In the genomic region with DNA sequence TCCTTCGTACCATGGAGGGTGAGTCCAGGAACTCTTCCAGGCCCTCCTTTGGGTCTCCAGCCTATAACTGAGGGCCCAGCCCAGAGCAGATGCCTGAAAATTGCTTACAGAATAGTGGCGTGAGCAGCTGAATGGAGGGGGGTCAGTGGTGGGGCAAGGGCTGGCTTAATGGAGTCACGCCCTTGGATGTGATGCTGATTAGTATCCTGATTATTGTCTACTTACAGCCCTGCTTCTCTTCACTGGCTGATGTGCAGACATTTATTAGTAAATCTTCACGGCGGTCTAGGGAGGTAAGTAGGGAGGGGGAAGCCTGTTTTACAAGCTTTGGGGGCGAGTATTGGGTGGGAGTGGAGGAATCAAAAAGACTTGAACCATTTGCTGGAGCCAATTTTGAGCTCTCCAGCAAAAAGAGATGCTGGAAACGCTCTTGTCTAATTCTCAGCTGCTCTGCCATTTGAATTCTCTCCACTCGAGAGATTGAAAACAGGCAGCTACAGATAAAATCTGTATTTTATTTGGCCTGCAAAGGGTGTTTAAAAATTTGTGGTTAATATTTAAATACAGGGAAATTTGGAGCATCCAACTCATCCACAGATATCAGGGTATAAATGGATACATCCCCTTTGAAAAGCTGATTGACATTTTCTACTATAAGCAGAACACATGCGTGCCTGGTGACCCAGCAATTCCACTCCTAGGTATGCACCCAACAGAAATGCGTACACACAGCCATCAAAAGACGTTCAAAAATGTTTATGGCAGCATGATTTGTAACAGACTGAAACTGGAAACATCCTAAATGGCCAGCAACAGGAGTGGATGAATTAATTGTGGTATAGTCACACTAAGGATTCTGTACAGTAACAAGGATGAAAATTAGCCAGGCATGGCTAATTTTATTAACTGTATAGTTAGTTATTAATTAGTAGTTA, we compare ENCODE assay signal across 27 cellular contexts. TPM values are rescaled to one million over a fixed set of nuclear protein-coding genes. Genes with fewer than 3 reads are reported as not detected.
DNase-seq lines count a peak whose midpoint lies in the region; ATAC-seq, FAIRE-seq and TF ChIP-seq lines count a peak whose summit lies in the region.
"Had no signal": no experiment of that assay in that cellular context is flagged by ENCODE, and none has a peak within 500 bp of the region (broad histone marks: within the 10 kb centered on the region; RNA-seq: fewer than 3 reads in every experiment).

No MANE protein-coding gene starts in this region.

- H3K79me1 ChIP-seq in trophoblast cell (ENCODE audit: low read length) = no peaks in the 10 kb centered on the region

- H3K27me3 ChIP-seq in BE2C (no peaks in the 10 kb centered on the region), K562 (ENCODE audit: control insufficient read depth in 2 of 2, insufficient read depth in 2 of 2, low read length in 2 of 2) (peaks cover 14 to 21% of the 10 kb centered on the region in 2 experiments; a peak in 3 of 5 replicates), trophoblast cell (ENCODE audit: insufficient read depth, low read length) (no peaks in the 10 kb centered on the region)
- H3K27me3 ChIP-seq: BLaER1 treated with 17β-estradiol and CSF1 and Interleukin-3, amounts not matched to agents 10 nM and 100 nM; SJSA1 had no signal

- TF ChIP-seq POLR2A in K562 (conservative IDR thresholded peaks at IDR 0.05) = no peak

- no peaks in the 10 kb centered on the region for H3K9me3 Mint-ChIP-seq in activated T-cell treated with anti-CD3 and anti-CD28 coated beads, Interleukin-2, amount 50 U/mL, for 4 hours
- H3K9me3 Mint-ChIP-seq: CD4-positive, alpha-beta memory T cell had no signal

- H3K4me1 ChIP-seq in BE2C = peaks cover 7% of the 10 kb centered on the region
- no peaks in the 10 kb centered on the region for H3K4me1 ChIP-seq in HEK293 (ENCODE audit: control insufficient read depth, insufficient read depth, low read length)
- H3K4me1 ChIP-seq in K562 (replicated peaks in 1 of 2; ENCODE audit: control insufficient read depth in 2 of 2, insufficient read depth in 2 of 2, low read length in 2 of 2) = no peaks in the 10 kb centered on the region
- peaks cover 0 to 6% of the 10 kb centered on the region in 2 experiments for H3K4me1 ChIP-seq in trophoblast cell (ENCODE audit: control insufficient read depth in 1 of 2, insufficient read depth in 2 of 2, low read length in 2 of 2)
- H3K4me1 ChIP-seq: BLaER1 treated with 17β-estradiol and CSF1 and Interleukin-3, amounts not matched to agents 10 nM and 100 nM; Caco-2; SJSA1 had no signal

- CTCF ChIA-PET in HEK293 (lab: Yijun Ruan, JAX) (interaction anchor here (0.5 to 1.9 kb wide), 7 partner anchors 11 to 791 kb away, joined by 3 to 13 read pairs (median 6); no protein-coding TSS in a partner anchor), K562 (lab: Yijun Ruan, JAX; ENCODE audit: low intra/inter-chr PET ratio) (interaction anchor here (8.4 kb wide), 1 partner anchor 28 kb away, joined by 113 read pairs; no protein-coding TSS in a partner anchor)

- intact Hi-C loops in K562 (cut with micrococcal nuclease) = no loop called here

- no peak for TF ChIP-seq RAD21 in K562 (CRISPR knock-in tag; conservative IDR thresholded peaks at IDR 0.05 in 1 of 2, IDR thresholded peaks at IDR 0.05 in 1 of 2)

- no peak overlapping the region for H3K27ac ChIP-seq in HEK293 (ENCODE audit: extremely low read depth, low read depth, low read length)
- no peak overlapping the region for H3K27ac ChIP-seq in K562 (ENCODE audit: extremely low read depth, low read depth, low read length)
- H3K27ac ChIP-seq in trophoblast cell (ENCODE audit: low read depth, low read length) = no peak overlapping the region
- H3K27ac ChIP-seq: BLaER1 treated with 17β-estradiol and CSF1 and Interleukin-3, amounts not matched to agents 10 nM and 100 nM; GM23248; HL-60; SJSA1 had no signal

- no peaks in the 10 kb centered on the region for H3K36me3 ChIP-seq in BE2C
- no peaks in the 10 kb centered on the region for H3K36me3 ChIP-seq in HEK293 (ENCODE audit: control insufficient read depth in 2 of 2, insufficient read depth in 1 of 2, low read length in 2 of 2)
- no peaks in the 10 kb centered on the region for H3K36me3 ChIP-seq in K562 (ENCODE audit: control insufficient read depth, insufficient read depth, low read length)
- no peaks in the 10 kb centered on the region for H3K36me3 ChIP-seq in trophoblast cell (ENCODE audit: control insufficient read depth in 1 of 2, insufficient read depth in 2 of 2, low read length in 2 of 2)
- H3K36me3 ChIP-seq: BLaER1 treated with 17β-estradiol and CSF1 and Interleukin-3, amounts not matched to agents 10 nM and 100 nM; SJSA1 had no signal

- no peak overlapping the region for H2BK12ac ChIP-seq in trophoblast cell (ENCODE audit: low read length)

- WGBS in K562 (ENCODE audit: insufficient coverage, low coverage, missing lambda C conversion rate) = 0% methylated on average over 11 of the region's 11 CpGs
- no CpG with 5 or more reads among the region's 11 CpGs for WGBS in trophoblast cell (ENCODE audit: extremely low coverage, insufficient coverage, insufficient read length)

- no peak overlapping the region for H4K8ac ChIP-seq in trophoblast cell (ENCODE audit: low read depth, low read length)

- H3K36me3 Mint-ChIP-seq in activated T-cell treated with anti-CD3 and anti-CD28 coated beads, Interleukin-2, amount 50 U/mL, for 4 hours (ENCODE audit: insufficient read depth) = no peaks in the 10 kb centered on the region
- H3K36me3 Mint-ChIP-seq: CD4-positive, alpha-beta memory T cell had no signal

- peaks cover 7% of the 10 kb centered on the region for H3K27me3 Mint-ChIP-seq in activated T-cell treated with anti-CD3 and anti-CD28 coated beads, Interleukin-2, amount 50 U/mL, for 4 hours (ENCODE audit: low read depth)

- H3K23ac ChIP-seq in trophoblast cell (ENCODE audit: low read length) = no peak overlapping the region

- H4K20me1 ChIP-seq in K562 (replicated peaks; ENCODE audit: control insufficient read depth, insufficient read depth, low read length) = 0 out of 2 replicates have a peak, but pooled peaks cover 4% of the 10 kb centered on the region
- H4K20me1 ChIP-seq: BLaER1 treated with 17β-estradiol and CSF1 and Interleukin-3, amounts not matched to agents 10 nM and 100 nM had no signal

- no TSS peak for BruUV-seq in K562 (replicated peaks; lab: Mats Ljungman, UMichigan)

- H3K4ac ChIP-seq in trophoblast cell (ENCODE audit: low read depth, low read length) = no peak overlapping the region

- POLR2A ChIA-PET in HEK293 (lab: Yijun Ruan, JAX) (no interaction called here), K562 (lab: Yijun Ruan, JAX) (interaction anchor here (0.8 kb wide), 1 partner anchor 38 kb away, joined by 3 read pairs; no protein-coding TSS in a partner anchor)

- TF ChIP-seq CTCF in BE2C (IDR thresholded peaks at IDR 0.05; ENCODE audit: low read depth, low read length) (no peak), HEK293 (tag by site-specific recombination; IDR thresholded peaks at IDR 0.05) (no peak), K562 (IDR thresholded peaks at IDR 0.05 in 2 of 3, conservative IDR thresholded peaks at IDR 0.05 in 1 of 3; ENCODE audit: insufficient read depth in 2 of 3, low read depth in 1 of 3, low read length in 3 of 3) (no peak)

- peak overlapping the region; percentile 4 for H4K91ac ChIP-seq in trophoblast cell (ENCODE audit: low read depth, low read length)

- no peak overlapping the region for H3K14ac ChIP-seq in trophoblast cell (ENCODE audit: low read length)

- H4K12ac ChIP-seq in trophoblast cell (ENCODE audit: low read depth, low read length) = no peak overlapping the region

- H3K9me3 ChIP-seq in BE2C (no peaks in the 10 kb centered on the region), HEK293 (ENCODE audit: control insufficient read depth, insufficient read depth, low read depth, low read length) (no peaks in the 10 kb centered on the region), K562 (replicated peaks; ENCODE audit: control insufficient read depth, insufficient read depth, low read depth, low read length) (no peaks in the 10 kb centered on the region), trophoblast cell (ENCODE audit: insufficient read depth, low read depth, low read length) (no peaks in the 10 kb centered on the region)
- H3K9me3 ChIP-seq: BLaER1 treated with 17β-estradiol and CSF1 and Interleukin-3, amounts not matched to agents 10 nM and 100 nM; Caco-2; SJSA1 had no signal

- in situ Hi-C loops in K562 (cut with MboI) = loop anchor here (25.0 kb wide), 2 partner anchors 636 to 886 kb away; a partner anchor contains a TSS

- H3K4me2 ChIP-seq in K562 (ENCODE audit: insufficient read depth, low read length) (no peak overlapping the region), trophoblast cell (ENCODE audit: low read length) (no peak overlapping the region)
- H3K4me2 ChIP-seq: BLaER1 treated with 17β-estradiol and CSF1 and Interleukin-3, amounts not matched to agents 10 nM and 100 nM had no signal

- H3K18ac ChIP-seq in trophoblast cell (ENCODE audit: low read length) = no peak overlapping the region

- no peak overlapping the region for H3K9ac ChIP-seq in K562 (ENCODE audit: insufficient read depth in 1 of 2, low read depth in 2 of 2, low read length in 2 of 2)
- no peak overlapping the region for H3K9ac ChIP-seq in trophoblast cell (ENCODE audit: low read length)
- H3K9ac ChIP-seq: BLaER1 treated with 17β-estradiol and CSF1 and Interleukin-3, amounts not matched to agents 10 nM and 100 nM; GM23248 had no signal

- H2AK5ac ChIP-seq in trophoblast cell (ENCODE audit: low read length) = no peak overlapping the region

- FAIRE-seq in K562 (lab: Jason Lieb, UNC) = no peak
- FAIRE-seq: GM12878, RCC 7860 had no signal

- no peaks in the 10 kb centered on the region for H3K4me1 Mint-ChIP-seq in activated T-cell treated with anti-CD3 and anti-CD28 coated beads, Interleukin-2, amount 50 U/mL, for 4 hours (ENCODE audit: low read depth)
- H3K4me1 Mint-ChIP-seq: CD4-positive, alpha-beta memory T cell had no signal

- H3K9me1 ChIP-seq in K562 (ENCODE audit: control insufficient read depth, insufficient read depth, low read length) = no peaks in the 10 kb centered on the region

- H3K4me3 ChIP-seq in BE2C (ENCODE audit: low read depth, low read length) (no peak overlapping the region), HEK293 (ENCODE audit: low read depth, low read length) (no peak overlapping the region), K562 (no peak overlapping the region), trophoblast cell (ENCODE audit: low read depth, low read length) (no peak overlapping the region)
- H3K4me3 ChIP-seq: BLaER1 treated with 17β-estradiol and CSF1 and Interleukin-3, amounts not matched to agents 10 nM and 100 nM; GM12878; GM23248; SJSA1 had no signal

- H3K4me3 Mint-ChIP-seq in activated T-cell treated with anti-CD3 and anti-CD28 coated beads, Interleukin-2, amount 50 U/mL, for 4 hours = no peak overlapping the region
- H3K4me3 Mint-ChIP-seq: CD4-positive, alpha-beta memory T cell; H9 had no signal

- H2AFZ ChIP-seq in K562 (ENCODE audit: low read depth, low read length) (no peak overlapping the region), trophoblast cell (ENCODE audit: insufficient read depth, low read length, poor library complexity) (no peak overlapping the region)
- H2AFZ ChIP-seq: GM23248 had no signal

- no peak overlapping the region for H2BK120ac ChIP-seq in trophoblast cell (ENCODE audit: insufficient read depth, low read length, poor library complexity)

- no peaks in the 10 kb centered on the region for H3K79me2 ChIP-seq in K562 (ENCODE audit: control insufficient read depth, insufficient read depth, low read length)
- no peaks in the 10 kb centered on the region for H3K79me2 ChIP-seq in trophoblast cell (ENCODE audit: control insufficient read depth, insufficient read depth, low read length, poor library complexity)

- ATAC-seq in K562 = no peak
- no peak for ATAC-seq in activated T-cell treated with anti-CD3 and anti-CD28 coated beads, Interleukin-2, amount 50 U/mL, for 4 hours

- DNase-seq in BE2C = peak; percentile 53
- no peak for DNase-seq in K562 (ENCODE audit: extremely low read depth in 1 of 4, low spot score in 3 of 4)
- DNase-seq in trophoblast cell = no peak
- DNase-seq in NCI-H1694 (lab: John Stamatoyannopoulos, UW) = no peak
- no peak for DNase-seq in activated T-cell treated with anti-CD3 and anti-CD28 coated beads, Interleukin-2, amount 50 U/mL, for 4 hours
- no peak for DNase-seq in pons (ENCODE audit: low spot score)
- DNase-seq: ACHN; Caco-2; CD4-positive, alpha-beta memory T cell; DND-41; GM23248; H9; KG1; NCI-H1105; NCI-H1694 treated with DMSO at 0.1 percent for 48 hours; NCI-H2081 treated with DMSO at 0.1 percent for 48 hours; NCI-H2171 treated with DMSO at 0.1 percent for 48 hours; NCI-H526; OCI-M1; SW 1271 had no signal

- no peak overlapping the region for H2BK5ac ChIP-seq in trophoblast cell (ENCODE audit: low read depth, low read length, poor library complexity)

- TF ChIP-seq EP300 in K562 (IDR thresholded peaks at IDR 0.05; ENCODE audit: low read length) = no peak

RNA-seq across cellular contexts. Expression of a gene that starts 19.6 kb away (rescaled TPM):
- 28.7 TPM for polyA plus RNA-seq in BE2C (2012; ENCODE audit: insufficient read depth, insufficient read length, low read depth)
- total RNA-seq in K562 (2011; cell fraction: chromatin; rRNA removed; ENCODE audit: low replicate concordance) = 16.1 and 24.5 TPM in 2 replicates
- 19.7 and 24.8 TPM in 2 replicates for total RNA-seq in K562 (2011; cell fraction: nucleolus; rRNA removed)
- total RNA-seq in K562 (2011; cell fraction: nucleoplasm; rRNA removed) = 16.6 and 20.7 TPM in 2 replicates
- total RNA-seq in K562 (2014; rRNA removed) (24.1 and 37.6 TPM in 2 replicates), K562 (2014; rRNA removed; fragmentation: Illumina TruSeq; extraction: Trizol) (29.5 and 33.6 TPM in 2 replicates), K562 (2015; rRNA removed; fragmentation: Illumina TruSeq; extraction: Trizol) (39.2 and 41.0 TPM in 2 replicates), K562 (2021) (44.8 and 46.3 TPM in 2 replicates)
- polyA plus RNA-seq in K562 (2011; rRNA removed) (27.4 and 30.8 TPM in 2 replicates), K562 (2014; fragmentation: Illumina TruSeq; extraction: Trizol) (46.5 and 51.6 TPM in 2 replicates), K562 (2014; fragmentation: Nextera tagmentation; extraction: Ambion mirVana) (10 to 100 TPM in 1 of 2 experiments, 1 to 10 TPM in 1; 8.6 to 12.7 TPM), K562 (2014; rRNA removed) (22.4 and 27.7 TPM in 2 replicates)
- 25.5 and 37.7 TPM in 2 replicates for polyA plus RNA-seq in K562 (2011; cell fraction: cytosol; rRNA removed)
- 10.3 and 12.1 TPM in 2 replicates for polyA plus RNA-seq in K562 (2011; cell fraction: nucleus; rRNA removed)
- polyA plus RNA-seq in K562 (2012) = 19.7 and 39.1 TPM in 2 replicates
- 50.6 and 57.9 TPM in 2 replicates for polyA minus RNA-seq in K562 (2011; rRNA and poly(A)+ RNA removed)
- 47.5 and 49.1 TPM in 2 replicates for polyA minus RNA-seq in K562 (2011; cell fraction: cytosol; rRNA and poly(A)+ RNA removed)
- 10.2 and 12.7 TPM in 2 replicates for polyA minus RNA-seq in K562 (2011; cell fraction: nucleus; rRNA and poly(A)+ RNA removed)
- 9.2 and 9.6 TPM in 2 replicates for polyA plus RNA-seq in trophoblast cell (2013)
- 10 to 100 TPM; 15.7 to 26.9 (median 22.0) TPM for total RNA-seq in activated T-cell treated with anti-CD3 and anti-CD28 coated beads, Interleukin-2, amount 50 U/mL, for 4 hours

RNA-seq across cellular contexts. Expression of a gene that starts 51.3 kb away (rescaled TPM):
- polyA plus RNA-seq in BE2C (2012; ENCODE audit: insufficient read depth, insufficient read length, low read depth) = 16.1 TPM
- not detected in 2 replicates for total RNA-seq in K562 (2011; cell fraction: chromatin; rRNA removed; ENCODE audit: low replicate concordance)
- not detected in 2 replicates for total RNA-seq in K562 (2011; cell fraction: nucleolus; rRNA removed)
- total RNA-seq in K562 (2011; cell fraction: nucleoplasm; rRNA removed) = not detected in 2 replicates
- total RNA-seq in K562 (2014; rRNA removed) = not detected in 2 replicates
- total RNA-seq in K562 (2014; rRNA removed; fragmentation: Illumina TruSeq; extraction: Trizol) = not detected in 2 replicates
- total RNA-seq in K562 (2015; rRNA removed; fragmentation: Illumina TruSeq; extraction: Trizol) = not detected in 2 replicates
- not detected in 2 replicates for total RNA-seq in K562 (2021)
- not detected in 2 replicates for polyA plus RNA-seq in K562 (2011; rRNA removed)
- polyA plus RNA-seq in K562 (2011; cell fraction: cytosol; rRNA removed) = not detected in 2 replicates
- polyA plus RNA-seq in K562 (2011; cell fraction: nucleus; rRNA removed) = not detected in 2 replicates
- not detected in 2 replicates for polyA plus RNA-seq in K562 (2012)
- polyA plus RNA-seq in K562 (2014; fragmentation: Illumina TruSeq; extraction: Trizol) = not detected in 2 replicates
- polyA plus RNA-seq in K562 (2014; fragmentation: Nextera tagmentation; extraction: Ambion mirVana) = not detected
- polyA plus RNA-seq in K562 (2014; rRNA removed) = not detected in 2 replicates
- polyA minus RNA-seq in K562 (2011; rRNA and poly(A)+ RNA removed) = not detected in 2 replicates
- polyA minus RNA-seq in K562 (2011; cell fraction: cytosol; rRNA and poly(A)+ RNA removed) = not detected in 2 replicates
- polyA minus RNA-seq in K562 (2011; cell fraction: nucleus; rRNA and poly(A)+ RNA removed) = not detected in 2 replicates
- 12.2 and 15.6 TPM in 2 replicates for polyA plus RNA-seq in trophoblast cell (2013)
- under 1 TPM in 1 of 3 donors, not detected in 2; 0.24 TPM for total RNA-seq in activated T-cell treated with anti-CD3 and anti-CD28 coated beads, Interleukin-2, amount 50 U/mL, for 4 hours
- total RNA-seq: CD4-positive, alpha-beta memory T cell; GM12878; HT-29 had no signal
- polyA plus RNA-seq: CD4-positive, alpha-beta memory T cell had no signal
